Comparison of ENCODE assay signal across 13 cellular contexts in the genomic region with DNA sequence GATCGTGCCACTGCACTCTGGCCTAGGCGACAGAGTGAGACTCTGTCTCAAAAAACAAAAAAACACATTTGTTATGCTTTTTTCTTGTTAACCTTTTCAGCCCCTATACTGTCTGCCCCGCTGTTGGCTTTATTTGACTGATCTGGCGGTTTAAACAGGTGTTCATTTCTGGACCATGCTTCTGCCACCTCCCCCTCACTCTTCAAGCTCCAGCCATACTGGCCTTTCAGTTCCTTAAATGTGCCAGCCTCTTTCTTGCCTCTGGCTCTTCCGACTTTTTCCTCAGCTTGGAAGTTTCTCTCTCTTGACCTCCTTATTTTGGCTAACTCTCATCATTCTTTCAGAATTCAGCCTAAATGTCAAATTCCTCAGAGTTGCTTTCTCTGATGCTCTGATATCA. TPM values are rescaled to one million over a fixed set of nuclear protein-coding genes. Genes with fewer than 3 reads are reported as not detected.
DNase-seq lines count a peak whose midpoint lies in the region; ATAC-seq, FAIRE-seq and TF ChIP-seq lines count a peak whose summit lies in the region.
"Had no signal": no experiment of that assay in that cellular context is flagged by ENCODE, and none has a peak within 500 bp of the region (broad histone marks: within the 10 kb centered on the region; RNA-seq: fewer than 3 reads in every experiment).

No MANE protein-coding gene starts in this region.

- peaks cover 40% of the 10 kb centered on the region for H3K4me1 ChIP-seq in OCI-LY3 (ENCODE audit: low read length)
- H3K4me1 ChIP-seq in osteoblast (ENCODE audit: insufficient read depth, low read length): no peaks in the 10 kb centered on the region

- no peak overlapping the region for H3K9ac ChIP-seq in OCI-LY3 (ENCODE audit: low read length)

- no peak for DNase-seq in mucosa of gallbladder (ENCODE audit: low spot score)
- DNase-seq in NCI-H2081 treated with DMSO at 0.1 percent for 48 hours (lab: John Stamatoyannopoulos, UW): no peak
- no peak for DNase-seq in HTR-8/SVneo (ENCODE audit: insufficient read length, low spot score)
- no peak for DNase-seq in osteoblast (ENCODE audit: insufficient read length, low spot score, missing footprints)
- DNase-seq: activated naive CD8-positive, alpha-beta T cell treated with anti-CD3 and anti-CD28 coated beads for 36 hours; NCI-H1417; spleen had no signal

- no peak overlapping the region for H2AFZ ChIP-seq in OCI-LY3 (ENCODE audit: low read depth, low read length)
- no peak overlapping the region for H2AFZ ChIP-seq in osteoblast (ENCODE audit: low read length)

- ATAC-seq in GM18498 (IDR thresholded peaks at IDR 0.05; ENCODE audit: unreplicated experiment): peak; percentile 59
- peak; percentile 53 for ATAC-seq in GM21390 (IDR thresholded peaks at IDR 0.05; ENCODE audit: unreplicated experiment)
- ATAC-seq in HG03060 (IDR thresholded peaks at IDR 0.05; ENCODE audit: low read depth, unreplicated experiment): peak; percentile 70

- H3K4me3 ChIP-seq in OCI-LY3 (ENCODE audit: low read length) (no peak overlapping the region), osteoblast (ENCODE audit: insufficient read depth, low read length) (no peak overlapping the region)
- H3K4me3 ChIP-seq: spleen had no signal

- no peak overlapping the region for H3K27ac ChIP-seq in OCI-LY3 (ENCODE audit: low read length)
- no peak overlapping the region for H3K27ac ChIP-seq in osteoblast (ENCODE audit: low read depth, low read length)
- H3K27ac ChIP-seq: C4-2B had no signal

- FAIRE-seq in HTR-8/SVneo (lab: Jason Lieb, UNC): no peak

- H4K20me1 ChIP-seq in OCI-LY3 (ENCODE audit: insufficient read depth, low read length) (no peaks in the 10 kb centered on the region), osteoblast (ENCODE audit: insufficient read depth, low read length) (no peaks in the 10 kb centered on the region)

- H3K9me3 ChIP-seq in OCI-LY3 (ENCODE audit: insufficient read depth, low read length) (no peaks in the 10 kb centered on the region), osteoblast (ENCODE audit: low read depth, low read length) (no peaks in the 10 kb centered on the region)

- H3K4me2 ChIP-seq in OCI-LY3 (ENCODE audit: low read length) (peak overlapping the region; percentile 45), osteoblast (ENCODE audit: insufficient read depth, low read length) (no peak overlapping the region)

- H3K79me2 ChIP-seq in OCI-LY3 (ENCODE audit: low read length) (no peaks in the 10 kb centered on the region), osteoblast (ENCODE audit: insufficient read depth, low read length) (no peaks in the 10 kb centered on the region)

- H3K27me3 ChIP-seq in OCI-LY3 (ENCODE audit: low read depth, low read length): no peaks in the 10 kb centered on the region
- no peaks in the 10 kb centered on the region for H3K27me3 ChIP-seq in osteoblast (ENCODE audit: insufficient read depth, low read length)
- H3K27me3 ChIP-seq: spleen had no signal

- TF ChIP-seq CTCF in OCI-LY3 (IDR thresholded peaks at IDR 0.05; ENCODE audit: low read depth, low read length): no peak
- TF ChIP-seq CTCF in osteoblast (IDR thresholded peaks at IDR 0.05; ENCODE audit: extremely low read depth, low read depth, low read length): no peak

- H3K36me3 ChIP-seq in OCI-LY3 (replicated peaks; ENCODE audit: low read depth, low read length): no peaks in the 10 kb centered on the region
- no peaks in the 10 kb centered on the region for H3K36me3 ChIP-seq in osteoblast (ENCODE audit: insufficient read depth, low read length)
- H3K36me3 ChIP-seq: spleen had no signal

RNA-seq across cellular contexts. Expression of a gene that starts 35.2 kb away (rescaled TPM):
- 0.75 TPM for total RNA-seq in mucosa of gallbladder
- 0.59 and 1.8 TPM in 2 replicates for total RNA-seq in osteoblast
- total RNA-seq: kidney epithelial cell had no signal

RNA-seq across cellular contexts. Expression of a gene that starts 47.4 kb away (rescaled TPM):
- total RNA-seq in mucosa of gallbladder: 176 TPM
- total RNA-seq in osteoblast: 180 and 223 TPM in 2 replicates
